ENCODE assay signal across 1 cellular context in genomic region chr6:136822379-136823127, GRCh38.
TF ChIP-seq lines count a peak whose summit lies in the region.

TSS of gene PEX7 (plus strand) at chr6:136822592. CDS start at chr6:136822666, 74 bp downstream.

TF ChIP-seq in K562, 482 proteins besides CTCF, POLR2A, EP300 and RAD21 (continued from another document and continues in another):
- TF ChIP-seq ZNF592 (IDR thresholded peaks at IDR 0.05) = peak; percentile 67
- no peak for TF ChIP-seq FOXK1 (CRISPR knock-in tag; IDR thresholded peaks at IDR 0.05; ENCODE audit: borderline replicate concordance)
- TF ChIP-seq SMARCA5 (IDR thresholded peaks at IDR 0.05) = no peak
- TF ChIP-seq CREBBP (IDR thresholded peaks at IDR 0.05; ENCODE audit: low read depth, low read length) = no peak
- peak; percentile 66 for TF ChIP-seq SMAD1 (IDR thresholded peaks at IDR 0.05; ENCODE audit: low read depth, low read length, partially characterized antibody)
- TF ChIP-seq ZNF280B (CRISPR knock-in tag; IDR thresholded peaks at IDR 0.05) = no peak
- TF ChIP-seq ELK1 (CRISPR knock-in tag; IDR thresholded peaks at IDR 0.05) = no peak
- no peak for TF ChIP-seq SFPQ (IDR thresholded peaks at IDR 0.05; ENCODE audit: low read depth, low read length)
- no peak for TF ChIP-seq GABPB2 (CRISPR knock-in tag; conservative IDR thresholded peaks at IDR 0.05)
- no peak for TF ChIP-seq SP2 (IDR thresholded peaks at IDR 0.05; ENCODE audit: extremely low read depth, low read depth, low read length, poor library complexity, severe bottlenecking)
- no peak for TF ChIP-seq TCFL5 (CRISPR knock-in tag; conservative IDR thresholded peaks at IDR 0.05)
- no peak for TF ChIP-seq CBFA2T3 (IDR thresholded peaks at IDR 0.05)
- peak; percentile 28; the same call in 1 of the 2 replicates for TF ChIP-seq NR2C2 (CRISPR knock-in tag; IDR thresholded peaks at IDR 0.05)
- TF ChIP-seq NR2C2 (tag; IDR thresholded peaks at IDR 0.05) = peak; percentile 83
- TF ChIP-seq RFX5 (IDR thresholded peaks at IDR 0.05; ENCODE audit: low read depth, low read length) = no peak
- TF ChIP-seq FOXA3 (CRISPR knock-in tag; conservative IDR thresholded peaks at IDR 0.05 in 1 of 2, IDR thresholded peaks at IDR 0.05 in 1 of 2) = no peak
- no peak for TF ChIP-seq TRIM25 (IDR thresholded peaks at IDR 0.05; ENCODE audit: borderline replicate concordance)
- peak; percentile 92 for TF ChIP-seq GABPB1 (CRISPR knock-in tag; IDR thresholded peaks at IDR 0.05)
- TF ChIP-seq CBX1 (IDR thresholded peaks at IDR 0.05; ENCODE audit: low read depth) = no peak
- no peak for TF ChIP-seq MYBL2 (IDR thresholded peaks at IDR 0.05; ENCODE audit: low read depth)
- no peak for TF ChIP-seq MYBL2 (CRISPR knock-in tag; IDR thresholded peaks at IDR 0.05; ENCODE audit: borderline replicate concordance)
- TF ChIP-seq MCM7 (IDR thresholded peaks at IDR 0.05) = no peak
- no peak for TF ChIP-seq FOXM1 (IDR thresholded peaks at IDR 0.05; ENCODE audit: low read depth)
- TF ChIP-seq FOXM1 (CRISPR knock-in tag; IDR thresholded peaks at IDR 0.05; ENCODE audit: low read depth) = no peak
- no peak for TF ChIP-seq HEY1 (CRISPR knock-in tag; IDR thresholded peaks at IDR 0.05; ENCODE audit: borderline replicate concordance)
- no peak for TF ChIP-seq TRIM28 (IDR thresholded peaks at IDR 0.05)
- no peak for TF ChIP-seq ZBTB5 (IDR thresholded peaks at IDR 0.05)
- TF ChIP-seq STAT5B (CRISPR knock-in tag; IDR thresholded peaks at IDR 0.05) = no peak
- TF ChIP-seq ZNF778 (CRISPR knock-in tag; IDR thresholded peaks at IDR 0.05) = no peak
- no peak for TF ChIP-seq ZBTB43 (CRISPR knock-in tag; IDR thresholded peaks at IDR 0.05)
- peak; percentile 58 for TF ChIP-seq SP1 (CRISPR knock-in tag; IDR thresholded peaks at IDR 0.05)
- TF ChIP-seq PATZ1 (CRISPR knock-in tag; IDR thresholded peaks at IDR 0.05; ENCODE audit: borderline replicate concordance) = no peak
- TF ChIP-seq NBN (IDR thresholded peaks at IDR 0.05; ENCODE audit: low read depth) = no peak
- TF ChIP-seq POLR3A (IDR thresholded peaks at IDR 0.05; ENCODE audit: borderline replicate concordance, extremely low read depth, insufficient read depth, insufficient read length) = no peak
- no peak for TF ChIP-seq NR1H2 (CRISPR knock-in tag; IDR thresholded peaks at IDR 0.05)
- no peak for TF ChIP-seq THRA (IDR thresholded peaks at IDR 0.05)
- TF ChIP-seq SREBF1 (IDR thresholded peaks at IDR 0.05; ENCODE audit: borderline replicate concordance, low read depth, low read length) = no peak
- TF ChIP-seq ATF7 (IDR thresholded peaks at IDR 0.05) = peak; percentile 33; the same call in 1 of the 2 replicates
- peak; percentile 68 for TF ChIP-seq CREM (IDR thresholded peaks at IDR 0.05; ENCODE audit: low read depth)
